In the genomic region with DNA sequence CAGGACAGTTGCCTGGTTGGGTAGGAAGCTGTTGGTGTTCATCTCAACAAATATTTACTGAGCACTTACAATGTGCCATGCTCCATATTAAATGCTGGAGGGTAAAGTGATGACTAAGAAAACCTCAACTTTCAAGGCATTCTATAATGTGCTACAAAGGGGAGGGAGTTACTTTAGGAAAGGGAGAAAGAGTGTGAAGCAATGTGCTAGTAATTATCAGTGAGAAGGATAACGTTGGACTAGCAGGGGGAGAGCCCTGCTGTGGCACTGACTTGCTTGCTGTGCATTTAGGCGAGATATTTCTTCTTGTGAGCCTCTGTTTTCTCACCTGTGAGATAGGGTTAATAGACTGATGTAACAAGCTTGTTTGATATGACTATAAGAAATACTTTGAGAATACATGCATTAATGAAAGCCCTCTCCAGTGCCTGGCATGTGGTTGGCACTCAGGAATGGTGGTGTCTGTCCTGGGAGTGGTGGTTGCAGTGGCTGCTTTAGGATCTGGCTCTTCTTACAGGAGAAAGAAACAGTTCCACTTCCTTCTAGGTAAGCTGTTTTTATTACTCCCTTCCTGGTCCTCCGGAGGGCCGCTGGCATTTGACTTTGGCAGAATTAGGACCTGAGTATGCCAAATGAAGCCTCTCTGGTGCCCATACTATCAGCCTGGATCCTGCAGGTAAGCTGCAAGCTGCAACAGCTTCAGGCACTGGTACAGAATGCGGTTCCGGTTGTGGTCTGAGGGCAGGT, we compare ENCODE assay signal across 25 cellular contexts.
DNase-seq lines count a peak whose midpoint lies in the region; ATAC-seq and TF ChIP-seq lines count a peak whose summit lies in the region.
"Had no signal": no experiment of that assay in that cellular context is flagged by ENCODE, and none has a peak within 500 bp of the region (broad histone marks: within the 10 kb centered on the region; RNA-seq: fewer than 3 reads in every experiment).

No MANE protein-coding gene starts in this region.

- TF ChIP-seq CTCF in LNCaP clone FGC (IDR thresholded peaks at IDR 0.05; ENCODE audit: control insufficient read depth, extremely low read depth, insufficient read depth) (no peak), osteocyte (IDR thresholded peaks at IDR 0.05) (no peak)

- no peak for ATAC-seq in T-helper 17 cell
- ATAC-seq: heart right ventricle; naive thymus-derived CD4-positive, alpha-beta T cell; WTC11 had no signal

- H3K36me3 Mint-ChIP-seq in osteocyte (ENCODE audit: unreplicated experiment) (no peaks in the 10 kb centered on the region), T-helper 17 cell (ENCODE audit: low read depth) (no peaks in the 10 kb centered on the region)
- H3K36me3 Mint-ChIP-seq: CD14-positive monocyte, type B pancreatic cell had no signal

- H3K27ac Mint-ChIP-seq in osteocyte (ENCODE audit: unreplicated experiment) (no peak overlapping the region), T-helper 17 cell (no peak overlapping the region)
- H3K27ac Mint-ChIP-seq: activated CD4-positive, alpha-beta T cell treated with anti-CD3 and anti-CD28 coated beads, Interleukin-2, amount 10 ng/mL, durations not matched to agents 24 days and 14 days; type B pancreatic cell; WTC11 had no signal

- DNase-seq in LNCaP clone FGC (ENCODE audit: low read depth) (peak; percentile 21), RPMI7951 (ENCODE audit: low read depth) (peak; percentile 63), cerebellum (ENCODE audit: low spot score) (peak; percentile 88), osteocyte (ENCODE audit: extremely low spot score, unreplicated experiment) (peak; percentile 63), NAMALWA (ENCODE audit: low spot score) (no peak), activated gamma-delta T cell treated with Interleukin-2 at 50 U/mL for 16 hours (no peak), T-helper 17 cell (no peak)
- DNase-seq: activated CD4-positive, alpha-beta T cell treated with anti-CD3 and anti-CD28 coated beads, Interleukin-2, amount 10 ng/mL, durations not matched to agents 24 days and 14 days; activated CD8-positive, alpha-beta memory T cell treated with anti-CD3 and anti-CD28 coated beads for 24 hours; activated gamma-delta T cell; activated T-cell treated with anti-CD3 and anti-CD28 coated beads, Interleukin-2, amount 50 U/mL, for 1 hour; Calu3; heart right ventricle; kidney; naive thymus-derived CD4-positive, alpha-beta T cell; NCI-H1436; NCI-H2081; SIG-M5; stimulated activated CD4-positive, alpha-beta T cell treated with anti-CD3 and anti-CD28 coated beads, Interleukin-4, amount 100 ng/mL, for 1 hour had no signal

- no peaks in the 10 kb centered on the region for H3K4me1 Mint-ChIP-seq in osteocyte (ENCODE audit: unreplicated experiment)
- H3K4me1 Mint-ChIP-seq in T-helper 17 cell: peaks cover 7% of the 10 kb centered on the region

- peaks cover 10% of the 10 kb centered on the region for H3K9me3 Mint-ChIP-seq in osteocyte (ENCODE audit: unreplicated experiment)

- peaks cover 2% of the 10 kb centered on the region for H3K27me3 Mint-ChIP-seq in osteocyte (ENCODE audit: unreplicated experiment)
- H3K27me3 Mint-ChIP-seq in T-helper 17 cell: peaks cover 27% of the 10 kb centered on the region

- H3K4me3 Mint-ChIP-seq in osteocyte (ENCODE audit: unreplicated experiment) (no peak overlapping the region), T-helper 17 cell (no peak overlapping the region)
- H3K4me3 Mint-ChIP-seq: activated CD4-positive, alpha-beta T cell treated with anti-CD3 and anti-CD28 coated beads, Interleukin-2, amount 10 ng/mL, durations not matched to agents 24 days and 14 days; CD14-positive monocyte; central memory CD8-positive, alpha-beta T cell; naive thymus-derived CD4-positive, alpha-beta T cell; type B pancreatic cell; WTC11 had no signal

- no peaks in the 10 kb centered on the region for H3K9me3 ChIP-seq in T-helper 17 cell (ENCODE audit: control insufficient read depth, low read length, poor library complexity, severe bottlenecking)
- H3K9me3 ChIP-seq: prostate gland had no signal

- no peak overlapping the region for H3K4me3 ChIP-seq in LNCaP clone FGC (ENCODE audit: low read depth, low read length)
- H3K4me3 ChIP-seq: dorsolateral prefrontal cortex, heart right ventricle, prostate gland had no signal

Comparison
In these comparisons a context has a peak if more than half of its experiments do, and no peak if none do; other contexts are left out.
1. DNase-seq: peak in LNCaP clone FGC (single experiment), RPMI7951 (single experiment), cerebellum (single experiment) and osteocyte (single experiment); none in NAMALWA (single experiment), activated gamma-delta T cell treated with Interleukin-2 at 50 U/mL for 16 hours (single experiment) and T-helper 17 cell (0 of 3).